In genomic region chr2:230863442-230864121, GRCh38 we compare ENCODE assay signal across 1 cellular context.
TF ChIP-seq lines count a peak whose summit lies in the region.

No MANE protein-coding gene starts in this region.

TF ChIP-seq in H1, 55 proteins besides CTCF, POLR2A, EP300 and RAD21 (continued from another document):
- TF ChIP-seq ATF3 (IDR thresholded peaks at IDR 0.05; ENCODE audit: insufficient read depth, low read depth, low read length) = no peak
